In genomic region chr7:94276797-94277196, GRCh38 we compare ENCODE assay signal across 8 cellular contexts.
DNase-seq lines count a peak whose midpoint lies in the region; ATAC-seq and TF ChIP-seq lines count a peak whose summit lies in the region.

No MANE protein-coding gene starts in this region.

- TF ChIP-seq CTCF in DND-41 (IDR thresholded peaks at IDR 0.05; ENCODE audit: borderline replicate concordance, extremely low read depth, low read length, poor library complexity, severe bottlenecking) = peak; percentile 50
- TF ChIP-seq CTCF in SK-N-SH (IDR thresholded peaks at IDR 0.05) = peak; percentile 58

- ATAC-seq in DND-41 (ENCODE audit: insufficient read depth, low read depth) = no peak
- ATAC-seq in HG02870 (IDR thresholded peaks at IDR 0.05; ENCODE audit: unreplicated experiment) = peak; percentile 48

- DNase-seq in DND-41 (no peak), SK-N-SH (peak; percentile 37), iPS-NIHi11 (ENCODE audit: low spot score) (peak; percentile 29), cerebellum (ENCODE audit: low spot score) (no peak)
- DNase-seq in central memory CD4-positive, alpha-beta T cell = no peak
- no peak for DNase-seq in activated CD4-positive, alpha-beta T cell treated with anti-CD3 and anti-CD28 coated beads for 1 hour
- DNase-seq in NK-92 treated with Interleukin-12 subunit alpha and Interleukin-12 subunit beta, amount 100 ng/mL, for 24 hours (lab: John Stamatoyannopoulos, UW) = no peak

- H3K9ac ChIP-seq in DND-41 (ENCODE audit: low read depth, low read length) (no peak overlapping the region), SK-N-SH (no peak overlapping the region)

- TF ChIP-seq RAD21 in SK-N-SH (IDR thresholded peaks at IDR 0.05; ENCODE audit: low read length) = peak; percentile 92

- H3K4me2 ChIP-seq in DND-41 (ENCODE audit: insufficient read depth, low read length) (no peak overlapping the region), SK-N-SH (no peak overlapping the region)

- H3K79me2 ChIP-seq in DND-41 (ENCODE audit: insufficient read depth, low read length) (no peaks in the 10 kb centered on the region), SK-N-SH (ENCODE audit: insufficient read depth) (no peaks in the 10 kb centered on the region)

- H3K4me1 ChIP-seq in DND-41 (ENCODE audit: insufficient read depth, low read length) = no peaks in the 10 kb centered on the region
- H3K4me1 ChIP-seq in SK-N-SH (ENCODE audit: control insufficient read depth in 1 of 2, insufficient read depth in 2 of 2, low read depth in 1 of 2, low read length in 1 of 2) = peaks cover 0 to 16% of the 10 kb centered on the region in 2 experiments; a peak in 2 of 4 replicates

- no peaks in the 10 kb centered on the region for H3F3A ChIP-seq in SK-N-SH (replicated peaks; ENCODE audit: insufficient read depth)

- no peak overlapping the region for H3K4me3 ChIP-seq in DND-41 (ENCODE audit: low read depth in 1 of 2, low read length in 2 of 2)
- no peak overlapping the region for H3K4me3 ChIP-seq in SK-N-SH (ENCODE audit: low read depth in 2 of 2, low read length in 1 of 2)

- TF ChIP-seq EP300 in SK-N-SH (IDR thresholded peaks at IDR 0.05; ENCODE audit: borderline replicate concordance in 1 of 2, low read depth in 1 of 2, low read length in 1 of 2) = peak in 1 of 2 experiments; percentile 54; a peak in 2 of 4 replicates

- CTCF ChIA-PET in SK-N-SH (lab: Yijun Ruan, JAX) = interaction anchor here (0.7 to 5.9 kb wide), 19 partner anchors 8 to 970 kb away, joined by 3 to 53 read pairs (median 5); partner anchors contain the start of genes GNG11 and SGCE

- H4K20me1 ChIP-seq in DND-41 (ENCODE audit: insufficient read depth, low read length) = no peaks in the 10 kb centered on the region
- H4K20me1 ChIP-seq in SK-N-SH (ENCODE audit: insufficient read depth) = no peaks in the 10 kb centered on the region

- no peaks in the 10 kb centered on the region for H3K9me2 ChIP-seq in SK-N-SH

- H3K9me3 ChIP-seq in DND-41 (ENCODE audit: insufficient read depth, low read length, severe bottlenecking) (no peaks in the 10 kb centered on the region), SK-N-SH (no peaks in the 10 kb centered on the region)

- peaks cover 5% of the 10 kb centered on the region for H3K27me3 ChIP-seq in DND-41 (ENCODE audit: insufficient read depth, low read length, poor library complexity)
- no peaks in the 10 kb centered on the region for H3K27me3 ChIP-seq in SK-N-SH (ENCODE audit: insufficient read depth)

- 23% methylated on average over 1 of the region's 1 CpG for WGBS in SK-N-SH (ENCODE audit: low lambda C conversion rate)

- H2AFZ ChIP-seq in DND-41 (ENCODE audit: low read depth, low read length) (no peak overlapping the region), SK-N-SH (ENCODE audit: low read depth) (no peak overlapping the region)

- H3K27ac ChIP-seq in DND-41 (ENCODE audit: low read length) (no peak overlapping the region), SK-N-SH (ENCODE audit: low read depth in 2 of 2, low read length in 1 of 2) (peak overlapping the region in 1 of 2 experiments; percentile 94; a peak in 3 of 4 replicates)

- POLR2A ChIA-PET in SK-N-SH (lab: Yijun Ruan, JAX) = no interaction called here

- H3K36me3 ChIP-seq in DND-41 (ENCODE audit: insufficient read depth, low read length) = no peaks in the 10 kb centered on the region
- H3K36me3 ChIP-seq in SK-N-SH (replicated peaks in 1 of 2; ENCODE audit: control insufficient read depth in 1 of 2, insufficient read depth in 2 of 2, low read length in 1 of 2) = peaks cover 0 to 4% of the 10 kb centered on the region in 2 experiments

TF ChIP-seq in SK-N-SH, 30 proteins besides CTCF, POLR2A, EP300 and RAD21:
- 0 out of 2 replicates have a peak, but pooled peaks have one; percentile 28 for TF ChIP-seq GATA2 (CRISPR knock-in tag; IDR thresholded peaks at IDR 0.05)
- TF ChIP-seq RFX5 (IDR thresholded peaks at IDR 0.05; ENCODE audit: low read length) = no peak
- TF ChIP-seq SMC3 (IDR thresholded peaks at IDR 0.05; ENCODE audit: low read depth, low read length) = peak; percentile 77
- TF ChIP-seq TAF1 (IDR thresholded peaks at IDR 0.05; ENCODE audit: borderline replicate concordance, low read depth, low read length) = no peak
- TF ChIP-seq YY1 (IDR thresholded peaks at IDR 0.05; ENCODE audit: low read depth) = no peak
- no peak for TF ChIP-seq GABPA (IDR thresholded peaks at IDR 0.05; ENCODE audit: low read depth)
- 0 out of 2 replicates have a peak, but pooled peaks have one; percentile 36 for TF ChIP-seq RCOR1 (IDR thresholded peaks at IDR 0.05; ENCODE audit: low read length)

Comparison
In these comparisons a context has a peak if more than half of its experiments do, and no peak if none do; other contexts are left out.
1. DNase-seq: peak in SK-N-SH (single experiment) and iPS-NIHi11 (single experiment); none in DND-41 (single experiment), central memory CD4-positive, alpha-beta T cell (single experiment), cerebellum (single experiment), activated CD4-positive, alpha-beta T cell treated with anti-CD3 and anti-CD28 coated beads for 1 hour (single experiment) and NK-92 treated with Interleukin-12 subunit alpha and Interleukin-12 subunit beta, amount 100 ng/mL, for 24 hours (single experiment).